Comparison of ENCODE assay signal across 14 cellular contexts in genomic region chr2:203732072-203732952, GRCh38. TPM values are rescaled to one million over a fixed set of nuclear protein-coding genes. Genes with fewer than 3 reads are reported as not detected.
DNase-seq lines count a peak whose midpoint lies in the region; ATAC-seq and TF ChIP-seq lines count a peak whose summit lies in the region.
"Had no signal": no experiment of that assay in that cellular context is flagged by ENCODE, and none has a peak within 500 bp of the region (broad histone marks: within the 10 kb centered on the region; RNA-seq: fewer than 3 reads in every experiment).

No MANE protein-coding gene starts in this region.

- peak; percentile 29 to 51 for ATAC-seq in CD4-positive, CD25-positive, alpha-beta regulatory T cell (ENCODE audit: low read depth in 2 of 2)
- peak; percentile 27 for ATAC-seq in mucosa of descending colon
- ATAC-seq in HG02884 (IDR thresholded peaks at IDR 0.05; ENCODE audit: unreplicated experiment): no peak

- TF ChIP-seq CTCF in mucosa of descending colon (IDR thresholded peaks at IDR 0.05): no peak

- H3K9me3 Mint-ChIP-seq in CD4-positive, CD25-positive, alpha-beta regulatory T cell: no peaks in the 10 kb centered on the region

- H3K4me1 ChIP-seq in CD4-positive, CD25-positive, alpha-beta regulatory T cell (ENCODE audit: control insufficient read depth, insufficient read depth, low read length, poor library complexity, severe bottlenecking): peaks cover 69% of the 10 kb centered on the region
- H3K4me1 ChIP-seq in mucosa of descending colon (ENCODE audit: low read depth): no peaks in the 10 kb centered on the region
- H3K4me1 ChIP-seq: sigmoid colon had no signal

- no peak for DNase-seq in CD4-positive, CD25-positive, alpha-beta regulatory T cell
- DNase-seq in COLO668 (lab: John Stamatoyannopoulos, UW; ENCODE audit: unreplicated experiment) (peak; percentile 32), RPMI8226 (peak; percentile 74), mucosa of descending colon (no peak), superior temporal gyrus (ENCODE audit: extremely low spot score) (no peak), HuH-7 (ENCODE audit: low spot score) (no peak)
- DNase-seq: activated CD4-positive, alpha-beta T cell treated with anti-CD3 and anti-CD28 coated beads, Interleukin-2, amount 50 U/mL, for 48 hours; aorta; effector CD4-positive, alpha-beta T cell; foreskin melanocyte; NCI-H1694; sigmoid colon had no signal

- peaks cover 78% of the 10 kb centered on the region for H3K36me3 Mint-ChIP-seq in CD4-positive, CD25-positive, alpha-beta regulatory T cell

- peaks cover 88% of the 10 kb centered on the region for H3K36me3 ChIP-seq in CD4-positive, CD25-positive, alpha-beta regulatory T cell (ENCODE audit: control insufficient read depth, insufficient read depth, low read length)
- no peaks in the 10 kb centered on the region for H3K36me3 ChIP-seq in mucosa of descending colon (ENCODE audit: low read depth)
- H3K36me3 ChIP-seq: sigmoid colon, thoracic aorta had no signal

- intact Hi-C loops in mucosa of descending colon (cut with DNase I, micrococcal nuclease): no loop called here

- peak overlapping the region; percentile 66 for H3K4me3 ChIP-seq in CD4-positive, CD25-positive, alpha-beta regulatory T cell (ENCODE audit: low read depth, low read length)
- no peak overlapping the region for H3K4me3 ChIP-seq in mucosa of descending colon
- H3K4me3 ChIP-seq: sigmoid colon, thoracic aorta had no signal

- H3K4me3 Mint-ChIP-seq in CD4-positive, CD25-positive, alpha-beta regulatory T cell: peak overlapping the region; percentile 28 to 84 (median 56)

- H3K9me3 ChIP-seq in CD4-positive, CD25-positive, alpha-beta regulatory T cell (ENCODE audit: control insufficient read depth in 2 of 2, low read length in 2 of 2): no peaks in the 10 kb centered on the region
- no peaks in the 10 kb centered on the region for H3K9me3 ChIP-seq in mucosa of descending colon
- H3K9me3 ChIP-seq: sigmoid colon, thoracic aorta had no signal

- H3K27ac Mint-ChIP-seq in CD4-positive, CD25-positive, alpha-beta regulatory T cell: peak overlapping the region; percentile 91 to 95 (median 92)

- H3K27me3 ChIP-seq in CD4-positive, CD25-positive, alpha-beta regulatory T cell (ENCODE audit: control insufficient read depth, insufficient read depth, low read length): no peaks in the 10 kb centered on the region
- H3K27me3 ChIP-seq: sigmoid colon had no signal

- H3K27me3 Mint-ChIP-seq in CD4-positive, CD25-positive, alpha-beta regulatory T cell: no peaks in the 10 kb centered on the region

- H3K27ac ChIP-seq in CD4-positive, CD25-positive, alpha-beta regulatory T cell (ENCODE audit: insufficient read depth, low read length, poor library complexity, severe bottlenecking): peak overlapping the region; percentile 69
- H3K27ac ChIP-seq: sigmoid colon, thoracic aorta had no signal

- peaks cover 39 to 94% (median 79%) of the 10 kb centered on the region in 4 donors for H3K4me1 Mint-ChIP-seq in CD4-positive, CD25-positive, alpha-beta regulatory T cell

RNA-seq across cellular contexts. Expression of gene CD28, which starts 25.9 kb away (rescaled TPM):
- total RNA-seq in CD4-positive, CD25-positive, alpha-beta regulatory T cell: 235 TPM
- 100 to 1,000 TPM in 3 of 4 donors, 10 to 100 TPM in 1; 92.6 to 184 (median 130) TPM for polyA plus RNA-seq in CD4-positive, CD25-positive, alpha-beta regulatory T cell
- total RNA-seq in mucosa of descending colon: 1 to 10 TPM in 2 of 3 donors, under 1 TPM in 1; 0.41 to 1.4 (median 1.3) TPM

Comparison
In these comparisons a context has a peak if more than half of its experiments do, and no peak if none do; other contexts are left out.
1. DNase-seq: peak in COLO668 (single experiment) and RPMI8226 (single experiment); none in CD4-positive, CD25-positive, alpha-beta regulatory T cell (0 of 3), mucosa of descending colon (0 of 3), superior temporal gyrus (single experiment) and HuH-7 (single experiment).
2. RNA of gene CD28, which starts 25.9 kb away (total RNA-seq): 235 TPM in CD4-positive, CD25-positive, alpha-beta regulatory T cell (single experiment); 0.41 to 1.4 TPM in mucosa of descending colon; every median in the first group is over 100 times any median in the second.